ENCODE assay signal across 34 cellular contexts in the genomic region with DNA sequence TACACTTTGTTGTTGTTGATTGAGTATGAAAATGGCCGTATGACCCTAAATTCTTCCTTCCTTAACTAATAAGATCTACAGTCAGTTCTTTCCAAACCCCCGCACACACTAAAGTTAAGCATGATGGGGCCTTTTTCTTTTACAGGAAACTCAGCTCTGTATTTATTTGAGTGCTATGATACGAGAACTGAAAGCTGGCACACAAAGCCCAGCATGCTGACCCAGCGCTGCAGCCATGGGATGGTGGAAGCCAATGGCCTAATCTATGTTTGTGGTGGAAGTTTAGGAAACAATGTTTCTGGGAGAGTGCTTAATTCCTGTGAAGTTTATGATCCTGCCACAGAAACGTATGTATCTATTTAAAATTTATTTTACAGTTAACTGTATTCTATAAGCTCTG.
"Had no signal": no experiment of that assay in that cellular context is flagged by ENCODE, and none has a peak within 500 bp of the region (broad histone marks: within the 10 kb centered on the region; RNA-seq: fewer than 3 reads in every experiment).

No MANE protein-coding gene starts in this region.

- ATAC-seq: activated CD8-positive, alpha-beta T cell treated with anti-CD3 and anti-CD28 coated beads, Interleukin-2, amount 10 ng/mL, durations not matched to agents 7 days and 5 days; activated naive CD4-positive, alpha-beta T cell treated with anti-CD3 and anti-CD28 coated beads, Interleukin-2, amount 50 U/mL, for 72 hours; body of pancreas; PC-3 had no signal

- H3K36me3 ChIP-seq: breast epithelium, MG63, SJCRH30 had no signal

- DNase-seq: activated CD4-positive, alpha-beta T cell treated with anti-CD3 and anti-CD28 coated beads for 1 hour; activated CD4-positive, alpha-beta T cell treated with anti-CD3 and anti-CD28 coated beads, Interleukin-2, amount 10 ng/mL, durations not matched to agents 7 days and 5 days; activated CD4-positive, alpha-beta T cell treated with anti-CD3 and anti-CD28 coated beads, Interleukin-2, amount 50 U/mL, for 48 hours; activated CD4-positive, CD25-positive, alpha-beta regulatory T cell; activated CD8-positive, alpha-beta T cell treated with anti-CD3 and anti-CD28 coated beads, Interleukin-2, amount 10 ng/mL, durations not matched to agents 7 days and 5 days; activated gamma-delta T cell treated with Interleukin-2 at 50 U/mL for 16 hours; activated naive CD4-positive, alpha-beta T cell treated with anti-CD3 and anti-CD28 coated beads for 36 hours; activated T-cell treated with anti-CD3 and anti-CD28 coated beads, Interleukin-2, amount 50 U/mL, for 24 hours; adrenal gland; body of pancreas; caudate nucleus; Kasumi-1; KG1; MG63; NCI-H1048; NCI-H1105 treated with DMSO at 0.1 percent for 48 hours; NCI-H1436; NCI-H1694; NCI-H1930; NCI-H2081 treated with DMSO at 0.1 percent for 48 hours; NCI-H345; NCI-H524 treated with DMSO at 0.1 percent for 48 hours; NCI-H748 treated with DMSO at 0.1 percent for 48 hours; NK-92 treated with Interleukin-12 subunit alpha and Interleukin-12 subunit beta, amount 100 ng/mL, for 24 hours; PC-3; SHP77; SJCRH30; T1000; WERI-Rb-1 had no signal

- H3K27me3 ChIP-seq: adrenal gland, body of pancreas, breast epithelium, MG63, SJCRH30 had no signal

- H3K4me3 ChIP-seq: adrenal gland, body of pancreas, breast epithelium, MG63, SJCRH30, SK-N-MC had no signal

- H3K4me1 Mint-ChIP-seq: activated CD4-positive, alpha-beta T cell treated with anti-CD3 and anti-CD28 coated beads, Interleukin-2, amount 10 ng/mL, durations not matched to agents 7 days and 5 days had no signal

- H3K27ac Mint-ChIP-seq: activated CD4-positive, alpha-beta T cell treated with anti-CD3 and anti-CD28 coated beads, Interleukin-2, amount 10 ng/mL, durations not matched to agents 7 days and 5 days; activated CD8-positive, alpha-beta T cell treated with anti-CD3 and anti-CD28 coated beads, Interleukin-2, amount 10 ng/mL, durations not matched to agents 7 days and 5 days; activated naive CD4-positive, alpha-beta T cell treated with anti-CD3 and anti-CD28 coated beads for 36 hours; activated naive CD4-positive, alpha-beta T cell treated with anti-CD3 and anti-CD28 coated beads, Interleukin-2, amount 50 U/mL, for 72 hours; activated T-cell treated with anti-CD3 and anti-CD28 coated beads, Interleukin-2, amount 50 U/mL, for 24 hours; activated T-helper 1 cell treated with anti-CD3 and anti-CD28 coated beads, Interleukin-12 subunit alpha, Interleukin-12 subunit beta, Interleukin-2, Interleukin-4 antibody, amounts not matched to agents 30 ng/mL and 10 ng/mL and 1 ng/mL, durations not matched to agents 14 hours and 24 hours and 36 hours had no signal

- H3K36me3 Mint-ChIP-seq: activated naive CD4-positive, alpha-beta T cell treated with anti-CD3 and anti-CD28 coated beads, Interleukin-2, amount 50 U/mL, for 72 hours had no signal

- H3K4me1 ChIP-seq: adrenal gland, body of pancreas, breast epithelium, SJCRH30 had no signal

- H3K27me3 Mint-ChIP-seq: activated CD4-positive, alpha-beta T cell treated with anti-CD3 and anti-CD28 coated beads, Interleukin-2, amount 10 ng/mL, durations not matched to agents 7 days and 5 days; activated T-cell treated with anti-CD3 and anti-CD28 coated beads, Interleukin-2, amount 50 U/mL, for 24 hours had no signal

- H3K9me3 Mint-ChIP-seq: activated CD4-positive, alpha-beta T cell treated with anti-CD3 and anti-CD28 coated beads, Interleukin-2, amount 10 ng/mL, durations not matched to agents 7 days and 5 days; activated naive CD4-positive, alpha-beta T cell treated with anti-CD3 and anti-CD28 coated beads for 36 hours; activated naive CD4-positive, alpha-beta T cell treated with anti-CD3 and anti-CD28 coated beads, Interleukin-2, amount 50 U/mL, for 72 hours; activated T-cell treated with anti-CD3 and anti-CD28 coated beads, Interleukin-2, amount 50 U/mL, for 24 hours; activated T-helper 1 cell treated with anti-CD3 and anti-CD28 coated beads, Interleukin-12 subunit alpha, Interleukin-12 subunit beta, Interleukin-2, Interleukin-4 antibody, amounts not matched to agents 30 ng/mL and 10 ng/mL and 1 ng/mL, durations not matched to agents 14 hours and 24 hours and 36 hours had no signal

- H3K27ac ChIP-seq: adrenal gland, body of pancreas, breast epithelium, RWPE1, SJCRH30, SK-N-MC, WERI-Rb-1 had no signal

- H3K4me3 Mint-ChIP-seq: activated CD4-positive, alpha-beta T cell treated with anti-CD3 and anti-CD28 coated beads, Interleukin-2, amount 10 ng/mL, durations not matched to agents 7 days and 5 days; activated CD8-positive, alpha-beta T cell treated with anti-CD3 and anti-CD28 coated beads, Interleukin-2, amount 10 ng/mL, durations not matched to agents 7 days and 5 days; activated naive CD4-positive, alpha-beta T cell treated with anti-CD3 and anti-CD28 coated beads for 36 hours; activated T-cell treated with anti-CD3 and anti-CD28 coated beads, Interleukin-2, amount 50 U/mL, for 24 hours; activated T-helper 1 cell treated with anti-CD3 and anti-CD28 coated beads, Interleukin-12 subunit alpha, Interleukin-12 subunit beta, Interleukin-2, Interleukin-4 antibody, amounts not matched to agents 30 ng/mL and 10 ng/mL and 1 ng/mL, durations not matched to agents 14 hours and 24 hours and 36 hours had no signal

- H3K9me3 ChIP-seq: adrenal gland, body of pancreas, breast epithelium, MG63, SJCRH30 had no signal
